In genomic region chr1:60268451-60268850, GRCh38 we compare ENCODE assay signal across 28 cellular contexts.
"Had no signal": no experiment of that assay in that cellular context is flagged by ENCODE, and none has a peak within 500 bp of the region (broad histone marks: within the 10 kb centered on the region; RNA-seq: fewer than 3 reads in every experiment).

No MANE protein-coding gene starts in this region.

- H2AFZ ChIP-seq: neural progenitor cell, parathyroid adenoma had no signal

- H3K9me3 ChIP-seq: ovary, psoas muscle, right lobe of liver, sigmoid colon, spleen, suprapubic skin, testis, tibial artery, transverse colon, upper lobe of right lung, uterus had no signal

- H3K4me1 ChIP-seq: neural progenitor cell, parathyroid adenoma, psoas muscle, sigmoid colon, spleen, suprapubic skin, testis, transverse colon, upper lobe of right lung, uterus had no signal

- DNase-seq: naive thymus-derived CD4-positive, alpha-beta T cell; natural killer cell; occipital lobe; ovary; posterior cingulate gyrus; psoas muscle; right cardiac atrium; right lobe of liver; sigmoid colon; spleen; stimulated activated CD4-positive, alpha-beta T cell treated with anti-CD3 and anti-CD28 coated beads, Interleukin-12 subunit alpha, Interleukin-12 subunit beta, amount 100 ng/mL, for 4 hours; stimulated activated CD4-positive, alpha-beta T cell treated with anti-CD3 and anti-CD28 coated beads, Interleukin-1b, Interleukin-23, amount 100 ng/mL, for 48 hours; stimulated activated CD4-positive, alpha-beta T cell treated with anti-CD3 and anti-CD28 coated beads, Interleukin-4, amount 100 ng/mL, for 24 hours; stimulated activated naive B cell treated with anti-CD40 and anti-IgM and Interleukin-4, amounts not matched to agents 10 μg/mL and 1 μg/mL and 100 μg/mL, for 72 hours; stimulated activated naive CD8-positive, alpha-beta T cell treated with anti-CD3 and anti-CD28 coated beads, Interleukin-15, amount 100 ng/mL, for 72 hours; stimulated activated naive CD8-positive, alpha-beta T cell treated with anti-CD3 and anti-CD28 coated beads, Interleukin-15, Interleukin-2, amounts not matched to agents 100 U/mL and 50 U/mL, for 24 hours; substantia nigra; testis; tibial artery; transverse colon; upper lobe of right lung; uterus had no signal

- H3K27ac ChIP-seq: neural progenitor cell, ovary, parathyroid adenoma, psoas muscle, right lobe of liver, sigmoid colon, skin epidermis, spleen, suprapubic skin, testis, tibial artery, transverse colon, upper lobe of right lung, uterus had no signal

- H3K79me2 ChIP-seq: parathyroid adenoma had no signal

- H3K4me2 ChIP-seq: neural progenitor cell, smooth muscle cell had no signal

- ATAC-seq: naive thymus-derived CD4-positive, alpha-beta T cell; natural killer cell; psoas muscle; right cardiac atrium; right lobe of liver; stimulated activated effector memory CD8-positive, alpha-beta T cell treated with anti-CD3 and anti-CD28 coated beads, Interleukin-12 subunit alpha, Interleukin-12 subunit beta, amount 100 ng/mL, for 72 hours; stimulated activated naive B cell treated with anti-CD40 and anti-IgM and Interleukin-4, amounts not matched to agents 10 μg/mL and 1 μg/mL and 100 μg/mL, for 72 hours; stimulated activated naive CD8-positive, alpha-beta T cell treated with anti-CD3 and anti-CD28 coated beads, Interleukin-15, amount 100 ng/mL, for 72 hours; stimulated activated naive CD8-positive, alpha-beta T cell treated with anti-CD3 and anti-CD28 coated beads, Interleukin-15, Interleukin-2, amounts not matched to agents 100 U/mL and 50 U/mL, for 24 hours; upper lobe of right lung had no signal

- H3K27me3 ChIP-seq: neural progenitor cell, ovary, right lobe of liver, sigmoid colon, spleen, suprapubic skin, testis, tibial artery, transverse colon, upper lobe of right lung, uterus had no signal

- H3K4me3 ChIP-seq: neural progenitor cell, ovary, psoas muscle, right lobe of liver, sigmoid colon, skin epidermis, smooth muscle cell, spleen, suprapubic skin, testis, tibial artery, transverse colon, upper lobe of right lung, uterus had no signal

- H3K36me3 ChIP-seq: neural progenitor cell, ovary, right lobe of liver, sigmoid colon, spleen, suprapubic skin, tibial artery, transverse colon, upper lobe of right lung, uterus had no signal

- H3K9ac ChIP-seq: neural progenitor cell, parathyroid adenoma had no signal
